In the genomic region with DNA sequence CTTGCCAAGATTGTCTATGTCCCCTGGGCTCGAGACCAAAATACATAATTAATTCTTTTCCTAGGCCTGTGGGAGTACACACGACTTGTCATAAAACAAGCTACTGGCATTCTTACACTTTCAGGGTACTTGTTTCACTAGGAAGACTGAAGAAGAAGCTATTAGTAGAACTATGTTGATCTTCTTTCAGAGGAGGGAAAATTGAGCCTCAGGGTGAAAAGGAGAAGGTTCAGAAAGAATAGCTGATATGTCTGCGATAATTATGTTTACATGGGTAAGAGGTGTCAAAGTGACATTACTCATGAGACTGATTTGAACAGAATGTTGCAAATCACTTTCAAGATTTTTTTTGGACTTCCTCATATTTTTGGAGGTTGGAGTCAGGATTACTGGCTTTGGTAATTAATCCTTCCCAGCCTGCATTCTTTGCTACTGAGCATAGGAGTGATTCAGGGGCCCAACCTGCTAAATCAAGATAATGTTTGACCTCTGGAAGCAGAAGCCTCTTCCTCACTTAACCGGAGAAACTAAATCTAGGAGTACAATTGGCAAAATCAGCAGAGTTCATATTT, we compare ENCODE assay signal across 14 cellular contexts.
DNase-seq lines count a peak whose midpoint lies in the region; ATAC-seq and TF ChIP-seq lines count a peak whose summit lies in the region.
"Had no signal": no experiment of that assay in that cellular context is flagged by ENCODE, and none has a peak within 500 bp of the region (broad histone marks: within the 10 kb centered on the region; RNA-seq: fewer than 3 reads in every experiment).

No MANE protein-coding gene starts in this region.

- H2AFZ ChIP-seq in mammary epithelial cell (ENCODE audit: low read depth, low read length), result no peak overlapping the region
- no peak overlapping the region for H2AFZ ChIP-seq in mesenchymal stem cell (ENCODE audit: low read depth, low read length)

- ATAC-seq in GM18907 (IDR thresholded peaks at IDR 0.05; ENCODE audit: unreplicated experiment), result no peak
- ATAC-seq: naive thymus-derived CD8-positive, alpha-beta T cell had no signal

- H3K18ac ChIP-seq in mesenchymal stem cell (ENCODE audit: low read depth in 1 of 2, low read length in 2 of 2), result no peak overlapping the region

- WGBS in mammary epithelial cell (ENCODE audit: low coverage, missing lambda C conversion rate), result 42% methylated on average over 4 of the region's 4 CpGs
- 14% methylated on average over 2 of the region's 4 CpGs for WGBS in mesenchymal stem cell

- intact Hi-C loops in A673 (cut with micrococcal nuclease; ENCODE audit: unreplicated experiment) (no loop called here), mammary epithelial cell (cut with micrococcal nuclease) (no loop called here)

- H3K9ac ChIP-seq in mammary epithelial cell (ENCODE audit: insufficient read depth, low read length) (no peak overlapping the region), mesenchymal stem cell (ENCODE audit: low read length) (peak overlapping the region; percentile 38)

- H2AK5ac ChIP-seq in mesenchymal stem cell (ENCODE audit: low read length, severe bottlenecking), result no peak overlapping the region

- no peak overlapping the region for H4K91ac ChIP-seq in mesenchymal stem cell (ENCODE audit: low read length)

- no peak overlapping the region for H4K8ac ChIP-seq in mesenchymal stem cell (ENCODE audit: low read length)

- no peak overlapping the region for H3K14ac ChIP-seq in mesenchymal stem cell (ENCODE audit: low read length in 2 of 2)

- in situ Hi-C loops in mammary epithelial cell (cut with MboI; ENCODE audit: low sequenced_read_pairs in 2 of 2), result no loop called here

- POLR2A ChIA-PET in A673 (lab: Charles Lee; ENCODE audit: low non-redundant PET), result no interaction called here

- H4K20me1 ChIP-seq in mammary epithelial cell (ENCODE audit: insufficient read depth, low read length), result no peaks in the 10 kb centered on the region

- H3K4me2 ChIP-seq in mammary epithelial cell (ENCODE audit: insufficient read depth, low read depth, low read length) (peak overlapping the region; percentile 20), mesenchymal stem cell (ENCODE audit: low read length, poor library complexity, severe bottlenecking) (no peak overlapping the region)

- H2BK120ac ChIP-seq in mesenchymal stem cell (ENCODE audit: low read depth, low read length), result no peak overlapping the region

- no peak for TF ChIP-seq CTCF in A673 (conservative IDR thresholded peaks at IDR 0.05; ENCODE audit: low read depth, low read length)
- no peak for TF ChIP-seq CTCF in mammary epithelial cell (conservative IDR thresholded peaks at IDR 0.05 in 1 of 2, IDR thresholded peaks at IDR 0.05 in 1 of 2; ENCODE audit: extremely low read depth in 1 of 2, insufficient read depth in 1 of 2, low read depth in 1 of 2, low read length in 2 of 2)

- BruUV-seq in A673 (replicated peaks; lab: Mats Ljungman, UMichigan), result no TSS peak
- BruUV-seq in mammary epithelial cell (replicated peaks; lab: Mats Ljungman, UMichigan), result no TSS peak

- H3K27ac ChIP-seq in A673 (ENCODE audit: low read depth, low read length, poor library complexity, severe bottlenecking), result no peak overlapping the region
- no peak overlapping the region for H3K27ac ChIP-seq in mammary epithelial cell (ENCODE audit: insufficient read depth, low read depth, low read length)
- H3K27ac ChIP-seq in mesenchymal stem cell (ENCODE audit: low read length, poor library complexity, severe bottlenecking), result peak overlapping the region; percentile 31

- no peaks in the 10 kb centered on the region for H3K27me3 ChIP-seq in A673 (replicated peaks; ENCODE audit: insufficient read depth, low read depth, low read length, poor library complexity)
- no peaks in the 10 kb centered on the region for H3K27me3 ChIP-seq in mammary epithelial cell (ENCODE audit: insufficient read depth, low read length)
- H3K27me3 ChIP-seq in mesenchymal stem cell (ENCODE audit: control insufficient read depth in 1 of 2, insufficient read depth in 1 of 2, low read length in 2 of 2), result no peaks in the 10 kb centered on the region
- H3K27me3 ChIP-seq: tibial artery had no signal

- H2BK5ac ChIP-seq in mesenchymal stem cell (ENCODE audit: low read depth, low read length, poor library complexity, severe bottlenecking), result no peak overlapping the region

- H3K79me1 ChIP-seq in mesenchymal stem cell (replicated peaks; ENCODE audit: low read length, poor library complexity, severe bottlenecking), result no peaks in the 10 kb centered on the region

- H3K23ac ChIP-seq in mesenchymal stem cell (ENCODE audit: low read length in 2 of 2), result no peak overlapping the region

- no peaks in the 10 kb centered on the region for H3K9me3 ChIP-seq in A673 (ENCODE audit: low read depth, low read length, poor library complexity, severe bottlenecking)
- H3K9me3 ChIP-seq in mammary epithelial cell (replicated peaks; ENCODE audit: insufficient read depth, low read length), result no peaks in the 10 kb centered on the region
- no peaks in the 10 kb centered on the region for H3K9me3 ChIP-seq in mesenchymal stem cell (ENCODE audit: control insufficient read depth, low read length)
- H3K9me3 ChIP-seq: tibial artery had no signal

- H3K4me1 ChIP-seq in A673 (ENCODE audit: insufficient read depth, low read length, poor library complexity, severe bottlenecking), result peaks cover 5% of the 10 kb centered on the region
- peaks cover 20% of the 10 kb centered on the region for H3K4me1 ChIP-seq in mammary epithelial cell (ENCODE audit: insufficient read depth, low read length)
- peaks cover 2% of the 10 kb centered on the region for H3K4me1 ChIP-seq in mesenchymal stem cell (ENCODE audit: control insufficient read depth, insufficient read depth, low read depth, low read length)

- peak; percentile 14 for DNase-seq in A673 (ENCODE audit: low spot score)
- peak; percentile 73 for DNase-seq in HS-5 (ENCODE audit: low read depth)
- DNase-seq in mammary epithelial cell, result peak; percentile 35
- DNase-seq in mesenchymal stem cell, result peak; percentile 32
- DNase-seq in 8988T, result no peak
- no peak for DNase-seq in DMS79 (lab: John Stamatoyannopoulos, UW)
- DNase-seq in NCI-H2029 treated with DMSO at 0.1 percent for 48 hours (lab: John Stamatoyannopoulos, UW), result no peak
- DNase-seq: activated T-cell treated with anti-CD3 and anti-CD28 coated beads, Interleukin-2, amount 50 U/mL, for 48 hours; C1 segment of cervical spinal cord; cerebellar nuclear complex; naive thymus-derived CD8-positive, alpha-beta T cell; NCI-H2081; tibial artery had no signal

- no peaks in the 10 kb centered on the region for H3K36me3 ChIP-seq in A673 (ENCODE audit: insufficient read depth, low read length, poor library complexity, severe bottlenecking)
- no peaks in the 10 kb centered on the region for H3K36me3 ChIP-seq in mammary epithelial cell (ENCODE audit: insufficient read depth, low read length)
- no peaks in the 10 kb centered on the region for H3K36me3 ChIP-seq in mesenchymal stem cell (ENCODE audit: control insufficient read depth in 1 of 2, insufficient read depth in 2 of 2, low read depth in 1 of 2, low read length in 2 of 2)
- H3K36me3 ChIP-seq: tibial artery had no signal

- no peak overlapping the region for H3K4ac ChIP-seq in mesenchymal stem cell (ENCODE audit: low read depth in 1 of 2, low read length in 2 of 2)

- H2BK15ac ChIP-seq in mesenchymal stem cell (ENCODE audit: low read depth, poor library complexity, severe bottlenecking), result no peak overlapping the region

- CTCF ChIA-PET in A673 (lab: Charles Lee) (no interaction called here), mammary epithelial cell (lab: Charles Lee; ENCODE audit: low non-redundant PET) (interaction anchor here (0.6 kb wide), 1 partner anchor 56 kb away, joined by 6 read pairs; no protein-coding TSS in a partner anchor)

- H3K79me2 ChIP-seq in mammary epithelial cell (ENCODE audit: insufficient read depth, low read length), result no peaks in the 10 kb centered on the region

- H2BK12ac ChIP-seq in mesenchymal stem cell (ENCODE audit: low read length in 2 of 2), result no peak overlapping the region

- dilution Hi-C loops in mammary epithelial cell (cut with HindIII; ENCODE audit: low sequenced_read_pairs), result no loop called here

- no peak overlapping the region for H3K4me3 ChIP-seq in A673 (ENCODE audit: low read depth, low read length, poor library complexity, severe bottlenecking)
- H3K4me3 ChIP-seq in mammary epithelial cell (replicated peaks in 1 of 3; ENCODE audit: insufficient read depth in 1 of 3, low read depth in 2 of 3, low read length in 3 of 3), result no peak overlapping the region
- no peak overlapping the region for H3K4me3 ChIP-seq in mesenchymal stem cell (ENCODE audit: insufficient read depth in 1 of 2, low read depth in 1 of 2, low read length in 2 of 2)
- H3K4me3 ChIP-seq: tibial artery had no signal

Comparison
In these comparisons a context has a peak if more than half of its experiments do, and no peak if none do; other contexts are left out.
1. DNase-seq: peak in A673 (single experiment), HS-5 (single experiment), mammary epithelial cell (single experiment) and mesenchymal stem cell (single experiment); none in 8988T (single experiment), DMS79 (single experiment) and NCI-H2029 treated with DMSO at 0.1 percent for 48 hours (single experiment).